ENCODE assay signal across 22 cellular contexts in genomic region chr4:106422766-106423165, GRCh38. TPM values are rescaled to one million over a fixed set of nuclear protein-coding genes. Genes with fewer than 3 reads are reported as not detected.
"Had no signal": no experiment of that assay in that cellular context is flagged by ENCODE, and none has a peak within 500 bp of the region (broad histone marks: within the 10 kb centered on the region; RNA-seq: fewer than 3 reads in every experiment).

No MANE protein-coding gene starts in this region.

- H3K4me1 ChIP-seq: esophagus squamous epithelium, heart left ventricle, pancreas, upper lobe of right lung, vagina had no signal

- DNase-seq: effector memory CD8-positive, alpha-beta T cell; esophagus squamous epithelium; heart left ventricle; hippocampal formation; naive B cell; occipital lobe; pancreas; right cardiac atrium; stimulated activated CD4-positive, alpha-beta T cell treated with anti-CD3 and anti-CD28 coated beads, Interleukin-4, amount 100 ng/mL, for 24 hours; tibial artery; upper lobe of right lung had no signal

- ATAC-seq: effector memory CD8-positive, alpha-beta T cell; heart left ventricle; pancreas; right cardiac atrium; stimulated activated memory B cell treated with anti-CD40 and anti-IgM and Interleukin-4, amounts not matched to agents 10 μg/mL and 1 μg/mL and 100 μg/mL, for 72 hours; upper lobe of right lung had no signal

- H3K36me3 ChIP-seq: esophagus squamous epithelium, heart left ventricle, pancreas, tibial artery, upper lobe of right lung, vagina had no signal

- H3K4me3 ChIP-seq: esophagus squamous epithelium, heart left ventricle, pancreas, tibial artery, upper lobe of right lung, vagina had no signal

- H3K9me3 ChIP-seq: esophagus squamous epithelium, heart left ventricle, pancreas, tibial artery, upper lobe of right lung, vagina had no signal

- H3K27me3 ChIP-seq: esophagus squamous epithelium, pancreas, tibial artery, vagina had no signal

- H3K27ac ChIP-seq: epithelial cell of prostate, esophagus squamous epithelium, heart left ventricle, pancreas, tibial artery, upper lobe of right lung, vagina had no signal

- FAIRE-seq: frontal cortex, islet of Langerhans, pancreas had no signal

RNA-seq across cellular contexts. Expression of gene GIMD1, which starts 54.2 kb away (rescaled TPM):
- total RNA-seq: esophagus squamous epithelium, frontal cortex, glomerular endothelial cell, heart left ventricle, liver, mammary epithelial cell, mesenteric fat pad, occipital lobe, pancreas, progenitor cell of endocrine pancreas, right cardiac atrium, temporal lobe, upper lobe of right lung, vagina had no signal
- polyA plus RNA-seq: heart left ventricle, liver, mammary epithelial cell, pancreas, right cardiac atrium had no signal
